7 cellular contexts compared by ENCODE assay signal in genomic region chr17:80899402-80900268, GRCh38.
DNase-seq lines count a peak whose midpoint lies in the region; TF ChIP-seq lines count a peak whose summit lies in the region.

No MANE protein-coding gene starts in this region.

- no peak overlapping the region for H3K4me3 ChIP-seq in fibroblast of villous mesenchyme (ENCODE audit: low read depth, low read length)

- peak; percentile 56 for TF ChIP-seq CTCF in GM12873 (IDR thresholded peaks at IDR 0.05; ENCODE audit: insufficient read depth, low read depth, low read length, missing control alignments)
- peak; percentile 78 for TF ChIP-seq CTCF in fibroblast of villous mesenchyme (IDR thresholded peaks at IDR 0.05; ENCODE audit: insufficient read depth, low read depth, low read length)

- DNase-seq in NCI-H69 (lab: John Stamatoyannopoulos, UW) (peak; percentile 60), activated T-cell treated with anti-CD3 and anti-CD28 coated beads for 1 hour (ENCODE audit: low read depth) (peak; percentile 76), fibroblast of villous mesenchyme (ENCODE audit: low read depth) (peak; percentile 40), NCI-H446 treated with DMSO at 0.1 percent for 48 hours (lab: John Stamatoyannopoulos, UW) (no peak), putamen (ENCODE audit: low spot score) (no peak)
- DNase-seq in stimulated activated CD4-positive, alpha-beta T cell treated with anti-CD3 and anti-CD28 coated beads, Interleukin-15, amount 100 ng/mL, for 48 hours (ENCODE audit: low read depth in 2 of 2): peak; percentile 73 to 81

Comparison
In these comparisons a context has a peak if more than half of its experiments do, and no peak if none do; other contexts are left out.
1. DNase-seq: peak in NCI-H69 (single experiment), activated T-cell treated with anti-CD3 and anti-CD28 coated beads for 1 hour (single experiment), fibroblast of villous mesenchyme (single experiment) and stimulated activated CD4-positive, alpha-beta T cell treated with anti-CD3 and anti-CD28 coated beads, Interleukin-15, amount 100 ng/mL, for 48 hours (2 of 2); none in NCI-H446 treated with DMSO at 0.1 percent for 48 hours (single experiment) and putamen (single experiment).